Comparison of ENCODE assay signal across 28 cellular contexts in the genomic region with DNA sequence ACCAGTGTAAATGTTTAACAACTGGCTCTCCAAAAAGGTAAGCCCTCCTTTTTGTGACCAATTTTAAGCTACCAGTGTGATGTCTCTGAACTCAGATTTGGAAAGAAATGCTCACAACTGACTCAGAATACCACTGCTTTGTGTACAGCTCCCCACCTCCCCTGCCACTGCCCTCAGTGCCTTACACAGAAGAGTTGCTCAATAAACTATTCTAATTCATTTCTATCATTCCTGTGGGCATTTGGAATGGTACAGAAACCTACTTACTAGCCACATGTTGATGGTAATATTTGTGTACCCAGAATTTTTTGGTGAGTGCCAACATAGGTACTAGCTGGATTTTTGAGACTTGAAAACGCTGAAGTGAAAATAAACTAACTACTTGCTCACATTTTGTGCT. TPM values are rescaled to one million over a fixed set of nuclear protein-coding genes. Genes with fewer than 3 reads are reported as not detected.
"Had no signal": no experiment of that assay in that cellular context is flagged by ENCODE, and none has a peak within 500 bp of the region (broad histone marks: within the 10 kb centered on the region; RNA-seq: fewer than 3 reads in every experiment).

No MANE protein-coding gene starts in this region.

- H3K4me1 ChIP-seq: body of pancreas, breast epithelium, SJCRH30 had no signal

- H3K4me3 ChIP-seq: body of pancreas, breast epithelium, SJCRH30, SK-N-MC had no signal

- DNase-seq: activated CD4-positive, alpha-beta T cell treated with anti-CD3 and anti-CD28 coated beads for 36 hours; activated CD4-positive, alpha-beta T cell treated with anti-CD3 and anti-CD28 coated beads, Interleukin-2, amount 10 ng/mL, durations not matched to agents 7 days and 5 days; activated CD4-positive, alpha-beta T cell treated with anti-CD3 and anti-CD28 coated beads, Interleukin-2, amount 50 U/mL, for 48 hours; activated CD8-positive, alpha-beta T cell treated with anti-CD3 and anti-CD28 coated beads, Interleukin-2, amount 10 ng/mL, durations not matched to agents 7 days and 5 days; activated gamma-delta T cell; activated naive CD4-positive, alpha-beta T cell treated with Interleukin-2 at 50 U/mL for 16 hours; activated naive CD8-positive, alpha-beta T cell treated with anti-CD3 and anti-CD28 coated beads, Interleukin-2, amount 50 U/mL, for 24 hours; activated T-cell treated with anti-CD3 and anti-CD28 coated beads, Interleukin-2, amount 50 U/mL, for 24 hours; anterior cingulate cortex; body of pancreas; Kasumi-1; KG1; NCI-H1105; NCI-H1417 treated with DMSO at 0.1 percent for 48 hours; NCI-H187 treated with DMSO at 0.1 percent for 48 hours; NCI-H2081; NCI-H2171 treated with DMSO at 0.1 percent for 48 hours; NCI-H345; NCI-H524 treated with DMSO at 0.1 percent for 48 hours; SHP77; SJCRH30; T1000 had no signal

- H3K36me3 ChIP-seq: breast epithelium had no signal

- H3K27me3 ChIP-seq: body of pancreas, breast epithelium, SJCRH30 had no signal

- H3K27ac ChIP-seq: body of pancreas, breast epithelium, SJCRH30, SK-N-MC had no signal

- H3K9me3 ChIP-seq: body of pancreas, breast epithelium, SJCRH30 had no signal

RNA-seq across cellular contexts. Expression of a gene that starts 16.0 kb away (rescaled TPM):
- total RNA-seq: activated T-helper 2 cell treated with anti-CD3 and anti-CD28 coated beads, Interferon-gamma antibody, Interleukin-2, Interleukin-4, amounts not matched to agents 10 μg/mL and 5 μg/mL and 100 μg/mL, durations not matched to agents 14 hours and 24 hours and 36 hours; NCI-H460; RPMI7951; T-helper 2 cell treated with Interferon-gamma antibody and Interleukin-4, amounts not matched to agents 100 ng/mL and 5 ng/mL, for 36 hours had no signal
